Comparison of ENCODE assay signal across 11 cellular contexts in the genomic region with DNA sequence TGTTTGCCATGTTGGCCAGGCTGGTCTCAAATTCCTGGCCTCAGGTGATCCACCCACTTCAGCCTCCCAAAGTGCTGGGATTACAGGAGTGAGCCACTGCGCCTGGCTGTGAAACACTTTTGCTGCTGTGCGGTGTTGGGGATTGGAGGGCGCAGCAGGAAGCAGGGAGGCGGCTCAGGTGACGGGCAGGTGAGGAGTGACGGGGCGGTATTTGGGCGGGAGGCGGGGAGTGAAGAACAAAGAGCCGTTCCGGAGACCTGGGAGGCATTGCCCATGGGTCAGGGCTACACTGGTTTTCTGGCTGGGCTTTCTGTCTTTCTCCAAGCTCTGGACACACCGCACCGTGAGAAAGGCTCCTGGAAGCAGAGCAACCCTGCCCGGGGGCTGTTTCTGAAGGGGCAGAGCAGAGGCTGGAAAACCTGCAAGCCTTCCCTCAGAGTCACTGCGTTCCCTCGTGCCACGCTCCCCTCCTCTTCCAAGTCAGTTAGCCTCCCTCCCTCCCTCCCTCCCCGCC. TPM values are rescaled to one million over a fixed set of nuclear protein-coding genes. Genes with fewer than 3 reads are reported as not detected.
DNase-seq lines count a peak whose midpoint lies in the region; ATAC-seq and TF ChIP-seq lines count a peak whose summit lies in the region.
"Had no signal": no experiment of that assay in that cellular context is flagged by ENCODE, and none has a peak within 500 bp of the region (broad histone marks: within the 10 kb centered on the region; RNA-seq: fewer than 3 reads in every experiment).

No MANE protein-coding gene starts in this region.

- H3K4me1 Mint-ChIP-seq in activated naive CD8-positive, alpha-beta T cell (ENCODE audit: low read depth), result peaks cover 24% of the 10 kb centered on the region
- H3K4me1 Mint-ChIP-seq in activated naive CD8-positive, alpha-beta T cell treated with anti-CD3 and anti-CD28 coated beads, Interleukin-2, amount 50 U/mL, for 24 hours, result no peaks in the 10 kb centered on the region
- peaks cover 26% of the 10 kb centered on the region for H3K4me1 Mint-ChIP-seq in type B pancreatic cell (ENCODE audit: unreplicated experiment)

- H3K27me3 Mint-ChIP-seq in activated naive CD8-positive, alpha-beta T cell, result peaks cover 9% of the 10 kb centered on the region
- H3K27me3 Mint-ChIP-seq in activated naive CD8-positive, alpha-beta T cell treated with anti-CD3 and anti-CD28 coated beads, Interleukin-2, amount 50 U/mL, for 24 hours, result peaks cover 21% of the 10 kb centered on the region
- H3K27me3 Mint-ChIP-seq in type B pancreatic cell, result no peaks in the 10 kb centered on the region

- H3K27me3 ChIP-seq in Peyer's patch, result no peaks in the 10 kb centered on the region

- CTCF ChIA-PET in GM10248 (lab: Yijun Ruan, JAX), result no interaction called here

- ATAC-seq in activated naive CD8-positive, alpha-beta T cell treated with anti-CD3 and anti-CD28 coated beads, Interleukin-2, amount 50 U/mL, for 24 hours, result no peak
- ATAC-seq: GM12878; natural killer cell treated with Interleukin-12 subunit alpha and Interleukin-12 subunit beta and Interleukin-15 and Interleukin-18, amount 100 ng/mL, for 72 hours had no signal

- peaks cover 0 to 39% (median 0%) of the 10 kb centered on the region in 3 donors for H3K36me3 ChIP-seq in Peyer's patch

- peak overlapping the region in 2 of 4 donors; percentile 24 to 27 for H3K4me3 ChIP-seq in Peyer's patch
- H3K4me3 ChIP-seq: GM12878, GM23248 had no signal

- H3K27ac ChIP-seq in Peyer's patch, result peak overlapping the region in 3 of 4 donors; percentile 49 to 67 (median 64)
- H3K27ac ChIP-seq: GM23248 had no signal

- H3K36me3 Mint-ChIP-seq in activated naive CD8-positive, alpha-beta T cell, result no peaks in the 10 kb centered on the region
- H3K36me3 Mint-ChIP-seq in activated naive CD8-positive, alpha-beta T cell treated with anti-CD3 and anti-CD28 coated beads, Interleukin-2, amount 50 U/mL, for 24 hours (ENCODE audit: low read depth), result no peaks in the 10 kb centered on the region
- no peaks in the 10 kb centered on the region for H3K36me3 Mint-ChIP-seq in type B pancreatic cell
- H3K36me3 Mint-ChIP-seq: natural killer cell treated with Interleukin-12 subunit alpha and Interleukin-12 subunit beta and Interleukin-15 and Interleukin-18, amount 100 ng/mL, for 72 hours had no signal

- TF ChIP-seq POLR2A in Peyer's patch (IDR thresholded peaks at IDR 0.05) (peak in 1 of 2 donors; percentile 20), erythroblast (IDR thresholded peaks at IDR 0.05; ENCODE audit: low read length) (no peak)

- no peak overlapping the region for H3K27ac Mint-ChIP-seq in activated naive CD8-positive, alpha-beta T cell
- H3K27ac Mint-ChIP-seq in activated naive CD8-positive, alpha-beta T cell treated with anti-CD3 and anti-CD28 coated beads, Interleukin-2, amount 50 U/mL, for 24 hours, result no peak overlapping the region
- H3K27ac Mint-ChIP-seq in type B pancreatic cell, result peak overlapping the region; percentile 73
- H3K27ac Mint-ChIP-seq: natural killer cell treated with Interleukin-12 subunit alpha and Interleukin-12 subunit beta and Interleukin-15 and Interleukin-18, amount 100 ng/mL, for 72 hours had no signal

- no peaks in the 10 kb centered on the region for H3K9me3 ChIP-seq in Peyer's patch

- DNase-seq in activated naive CD8-positive, alpha-beta T cell treated with anti-CD3 and anti-CD28 coated beads, Interleukin-2, amount 50 U/mL, for 24 hours, result no peak
- DNase-seq in Peyer's patch (peak in 2 of 3 donors; percentile 67 to 79), kidney tubule cell (ENCODE audit: low spot score) (peak; percentile 76), type B pancreatic cell (ENCODE audit: extremely low spot score, unreplicated experiment) (no peak), GM10248 (ENCODE audit: extremely low spot score) (no peak), cerebellar cortex (ENCODE audit: low spot score) (no peak), erythroblast (lab: John Stamatoyannopoulos, UW) (no peak)
- DNase-seq: GM23248 had no signal

- H3K4me1 ChIP-seq in Peyer's patch, result peaks cover 0 to 19% (median 0%) of the 10 kb centered on the region in 4 donors

- TF ChIP-seq CTCF in Peyer's patch (IDR thresholded peaks at IDR 0.05) (no peak), type B pancreatic cell (conservative IDR thresholded peaks at IDR 0.05) (no peak), GM10248 (IDR thresholded peaks at IDR 0.05; ENCODE audit: control extremely low read depth, extremely low read depth, low read depth, missing control alignments) (no peak)

- peak overlapping the region; percentile 47 for H3K4me3 Mint-ChIP-seq in activated naive CD8-positive, alpha-beta T cell
- no peak overlapping the region for H3K4me3 Mint-ChIP-seq in activated naive CD8-positive, alpha-beta T cell treated with anti-CD3 and anti-CD28 coated beads, Interleukin-2, amount 50 U/mL, for 24 hours
- H3K4me3 Mint-ChIP-seq in type B pancreatic cell, result peak overlapping the region; percentile 82
- H3K4me3 Mint-ChIP-seq: natural killer cell treated with Interleukin-12 subunit alpha and Interleukin-12 subunit beta and Interleukin-15 and Interleukin-18, amount 100 ng/mL, for 72 hours had no signal

- POLR2A ChIA-PET in GM10248 (lab: Yijun Ruan, JAX), result no interaction called here

- H3K9me3 Mint-ChIP-seq in activated naive CD8-positive, alpha-beta T cell (ENCODE audit: low read depth), result no peaks in the 10 kb centered on the region
- no peaks in the 10 kb centered on the region for H3K9me3 Mint-ChIP-seq in activated naive CD8-positive, alpha-beta T cell treated with anti-CD3 and anti-CD28 coated beads, Interleukin-2, amount 50 U/mL, for 24 hours
- no peaks in the 10 kb centered on the region for H3K9me3 Mint-ChIP-seq in type B pancreatic cell
- H3K9me3 Mint-ChIP-seq: natural killer cell treated with Interleukin-12 subunit alpha and Interleukin-12 subunit beta and Interleukin-15 and Interleukin-18, amount 100 ng/mL, for 72 hours had no signal

RNA-seq across cellular contexts. Expression of a gene that starts 22.1 kb away (rescaled TPM):
- total RNA-seq in Peyer's patch (100 to 1,000 TPM in 2 of 4 donors, 10 to 100 TPM in 2; 19.6 to 319 (median 84.3) TPM), type B pancreatic cell (ENCODE audit: low replicate concordance) (17.8 and 57.2 TPM in 2 replicates)

Comparison
In these comparisons a context has a peak if more than half of its experiments do, and no peak if none do; other contexts are left out.
1. DNase-seq: peak in Peyer's patch (2 of 3) and kidney tubule cell (single experiment); none in activated naive CD8-positive, alpha-beta T cell treated with anti-CD3 and anti-CD28 coated beads, Interleukin-2, amount 50 U/mL, for 24 hours (single experiment), type B pancreatic cell (single experiment), GM10248 (single experiment), cerebellar cortex (single experiment) and erythroblast (0 of 2).